Comparison of ENCODE assay signal across 1 cellular context in genomic region chr9:133505901-133506652, GRCh38.
TF ChIP-seq lines count a peak whose summit lies in the region.

No MANE protein-coding gene starts in this region.

TF ChIP-seq in K562, 482 proteins besides CTCF, POLR2A, EP300 and RAD21 (continued from another document):
- TF ChIP-seq ETS1 (conservative IDR thresholded peaks at IDR 0.05; ENCODE audit: control insufficient read depth, low read depth, low read length), result 0 out of 2 replicates have a peak, but pooled peaks have one; percentile 72
- peak; percentile 87 for TF ChIP-seq ZFX (CRISPR knock-in tag; IDR thresholded peaks at IDR 0.05)
- no peak for TF ChIP-seq ZBTB26 (CRISPR knock-in tag; IDR thresholded peaks at IDR 0.05)
- TF ChIP-seq TAL1 (IDR thresholded peaks at IDR 0.05), result peak; percentile 71
- peak; percentile 77 for TF ChIP-seq TEAD4 (IDR thresholded peaks at IDR 0.05; ENCODE audit: low read length)
- TF ChIP-seq TEAD4 (CRISPR knock-in tag; IDR thresholded peaks at IDR 0.05; ENCODE audit: borderline replicate concordance), result no peak
- no peak for TF ChIP-seq ZBTB40 (IDR thresholded peaks at IDR 0.05)
- TF ChIP-seq ZBTB40 (CRISPR knock-in tag; IDR thresholded peaks at IDR 0.05), result no peak
- no peak for TF ChIP-seq GTF2E2 (tag; IDR thresholded peaks at IDR 0.05)
- peak; percentile 86 for TF ChIP-seq KLF16 (IDR thresholded peaks at IDR 0.05)
- TF ChIP-seq ZNF398 (CRISPR knock-in tag; IDR thresholded peaks at IDR 0.05), result no peak
- TF ChIP-seq LARP7 (IDR thresholded peaks at IDR 0.05), result no peak
- 0 out of 2 replicates have a peak, but pooled peaks have one; percentile 21 for TF ChIP-seq LEF1 (IDR thresholded peaks at IDR 0.05)
- no peak for TF ChIP-seq SRSF3 (IDR thresholded peaks at IDR 0.05; ENCODE audit: insufficient read depth, low read length)
- TF ChIP-seq GTF3C2 (IDR thresholded peaks at IDR 0.05; ENCODE audit: borderline replicate concordance, extremely low read depth, insufficient read length), result no peak
- 0 out of 2 replicates have a peak, but pooled peaks have one; percentile 36 for TF ChIP-seq LCOR (CRISPR knock-in tag; IDR thresholded peaks at IDR 0.05)
- TF ChIP-seq SOX6 (IDR thresholded peaks at IDR 0.05), result peak; percentile 15; the same call in 1 of the 2 replicates
- TF ChIP-seq YY1 (IDR thresholded peaks at IDR 0.05; ENCODE audit: borderline replicate concordance in 1 of 3, control insufficient read depth in 1 of 3, extremely low read depth in 1 of 3, insufficient read depth in 3 of 3, insufficient read length in 1 of 3, insufficient replicate concordance in 2 of 3, low read depth in 1 of 3, low read length in 2 of 3), result peak in 1 of 3 experiments; percentile 21
- TF ChIP-seq POLR2AphosphoS5 (IDR thresholded peaks at IDR 0.05; ENCODE audit: control insufficient read depth, insufficient read depth, low read depth, low read length), result peak; percentile 73
- TF ChIP-seq NCOR1 (IDR thresholded peaks at IDR 0.05), result peak; percentile 77
- TF ChIP-seq ZNF79 (CRISPR knock-in tag; IDR thresholded peaks at IDR 0.05; ENCODE audit: low read depth), result no peak
- TF ChIP-seq ZBTB7A (IDR thresholded peaks at IDR 0.05; ENCODE audit: borderline replicate concordance, control insufficient read depth, low read depth, low read length), result peak; percentile 71; the same call in 1 of the 2 replicates
- TF ChIP-seq PML (IDR thresholded peaks at IDR 0.05; ENCODE audit: low read length), result peak; percentile 54; the same call in 1 of the 2 replicates
- TF ChIP-seq HDAC8 (tag; IDR thresholded peaks at IDR 0.05), result no peak
- peak; percentile 71 for TF ChIP-seq EGR1 (conservative IDR thresholded peaks at IDR 0.05)
- no peak for TF ChIP-seq TARDBP (IDR thresholded peaks at IDR 0.05)
- TF ChIP-seq RNF219 (CRISPR knock-in tag; IDR thresholded peaks at IDR 0.05), result no peak
- TF ChIP-seq TEAD1 (CRISPR knock-in tag; IDR thresholded peaks at IDR 0.05), result peak in 1 of 2 experiments; percentile 39; a peak in 1 of 4 replicates
